10 cellular contexts compared by ENCODE assay signal in genomic region chr19:47450478-47450877, GRCh38. TPM values are rescaled to one million over a fixed set of nuclear protein-coding genes. Genes with fewer than 3 reads are reported as not detected.
"Had no signal": no experiment of that assay in that cellular context is flagged by ENCODE, and none has a peak within 500 bp of the region (broad histone marks: within the 10 kb centered on the region; RNA-seq: fewer than 3 reads in every experiment).

No MANE protein-coding gene starts in this region.

- ATAC-seq: HCT116 had no signal

- H3K27ac Mint-ChIP-seq: H9, HFFc6 had no signal

- DNase-seq: GM23248, GOT3, H7, H9, HCEC 1CT, HFFc6 had no signal

- H3K9ac ChIP-seq: GM23248 had no signal

- H3K4me3 Mint-ChIP-seq: HFFc6 had no signal

- FAIRE-seq: H1, H54 had no signal

- H3K9me3 Mint-ChIP-seq: H9 had no signal

- H3K27ac ChIP-seq: GM23248 had no signal

- H3K36me3 ChIP-seq: HAP-1 had no signal

- H3K4me3 ChIP-seq: GM23248, HAP-1 had no signal

- H2AFZ ChIP-seq: GM23248 had no signal

RNA-seq across cellular contexts. Expression of gene SLC8A2, which starts 21.2 kb away (rescaled TPM):
- total RNA-seq: GM23248, HFFc6 had no signal
- polyA plus RNA-seq: GM23248 had no signal
